11 cellular contexts compared by ENCODE assay signal in the genomic region with DNA sequence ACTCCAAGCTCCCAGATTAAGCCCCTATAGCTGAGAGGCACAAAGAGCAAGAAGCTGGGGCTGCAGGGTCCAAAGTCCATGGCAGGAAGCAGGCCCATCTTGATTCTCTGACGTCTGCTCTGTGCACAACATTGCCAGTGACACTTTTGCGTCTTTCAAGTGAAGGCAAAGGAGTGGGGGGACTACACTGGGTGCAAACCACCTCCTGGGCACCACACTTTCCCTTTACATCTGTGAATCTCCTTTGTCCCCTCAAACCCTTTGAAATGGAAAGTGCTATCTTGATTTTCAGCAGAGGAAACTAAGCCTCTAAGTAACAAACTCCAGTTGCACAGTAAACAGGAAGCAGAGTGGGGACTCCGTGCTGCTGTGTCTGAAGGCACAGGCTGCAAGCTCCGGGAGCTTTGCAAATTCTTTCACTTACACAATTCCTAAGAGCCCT.
A peak's percentile ranks its signal among the peaks of the same experiment; 100 is the strongest.
DNase-seq lines count a peak whose midpoint lies in the region; ATAC-seq, FAIRE-seq and TF ChIP-seq lines count a peak whose summit lies in the region.
"Had no signal": no experiment of that assay in that cellular context is flagged by ENCODE, and none has a peak within 500 bp of the region (broad histone marks: within the 10 kb centered on the region; RNA-seq: fewer than 3 reads in every experiment).

No MANE protein-coding gene starts in this region.

- no peaks in the 10 kb centered on the region for H3K36me3 Mint-ChIP-seq in osteocyte (ENCODE audit: unreplicated experiment)

- H3K4me3 ChIP-seq in adipocyte (ENCODE audit: low read length) (peak overlapping the region; percentile 47), HepG2 (replicated peaks in 1 of 3; ENCODE audit: insufficient read depth in 1 of 3, low read depth in 2 of 3, low read length in 3 of 3) (peak overlapping the region in 1 of 3 experiments; percentile 17; a peak in 1 of 6 replicates), upper lobe of right lung (no peak overlapping the region), WERI-Rb-1 (ENCODE audit: low read depth, low read length) (no peak overlapping the region)
- H3K4me3 ChIP-seq: GM23248 had no signal

- FAIRE-seq in HepG2 (lab: Jason Lieb, UNC): no peak

- BruUV-seq in HepG2 (replicated peaks; lab: Mats Ljungman, UMichigan): no TSS peak

- H3K79me2 ChIP-seq in HepG2 (ENCODE audit: insufficient read depth, low read length): no peaks in the 10 kb centered on the region

- H4K20me1 ChIP-seq in HepG2 (ENCODE audit: insufficient read depth, low read length): no peaks in the 10 kb centered on the region

- intact Hi-C loops in HepG2 (cut with micrococcal nuclease; ENCODE audit: unreplicated experiment): no loop called here
- intact Hi-C loops in upper lobe of right lung (cut with DNase I): no loop called here

- H3K27ac Mint-ChIP-seq in stimulated activated naive CD8-positive, alpha-beta T cell treated with anti-CD3 and anti-CD28 coated beads, Interleukin-15, amount 100 ng/mL, for 72 hours: peak overlapping the region; percentile 59 to 83
- H3K27ac Mint-ChIP-seq in osteocyte (ENCODE audit: unreplicated experiment): no peak overlapping the region

- H3K4me1 ChIP-seq in adipocyte (ENCODE audit: control insufficient read depth, insufficient read depth, low read length) (peaks cover 4% of the 10 kb centered on the region), HepG2 (ENCODE audit: insufficient read depth, low read length) (peaks cover 40% of the 10 kb centered on the region), upper lobe of right lung (peaks cover 5% of the 10 kb centered on the region)

- in situ Hi-C loops in HepG2 (cut with HindIII; ENCODE audit: extremely low pct_ligation_motif_present, low pct_unique_long_range_greater_than_20kb): no loop called here

- TF ChIP-seq POLR2A in HepG2 (IDR thresholded peaks at IDR 0.05; ENCODE audit: insufficient read depth in 1 of 2, low read depth in 2 of 2, low read length in 2 of 2): no peak

- CTCF ChIA-PET in HepG2 (lab: Yijun Ruan, JAX; ENCODE audit: low intra/inter-chr PET ratio, low total read pairs): no interaction called here

- H2AFZ ChIP-seq in HepG2 (ENCODE audit: low read length): peak overlapping the region; percentile 86
- H2AFZ ChIP-seq: GM23248 had no signal

- no peak for TF ChIP-seq RAD21 in HepG2 (CRISPR knock-in tag; IDR thresholded peaks at IDR 0.05)

- peak overlapping the region; percentile 55 for H3K4me2 ChIP-seq in HepG2 (ENCODE audit: low read depth, low read length)

- H3K27ac ChIP-seq in HepG2 (ENCODE audit: extremely low read length, insufficient read depth, low read length) (peak overlapping the region; percentile 53), upper lobe of right lung (peak overlapping the region; percentile 11), WERI-Rb-1 (no peak overlapping the region)
- H3K27ac ChIP-seq: GM23248 had no signal

- H3K9ac ChIP-seq in adipocyte (ENCODE audit: low read length) (no peak overlapping the region), HepG2 (ENCODE audit: insufficient read depth, low read depth, low read length) (peak overlapping the region; percentile 35; the same call in 1 of the 2 replicates)
- H3K9ac ChIP-seq: GM23248 had no signal

- POLR2A ChIA-PET in HepG2 (lab: Yijun Ruan, JAX): interaction anchor here (0.9 to 1.5 kb wide), 6 partner anchors 16 to 163 kb away, joined by 3 to 6 read pairs (median 4); no protein-coding TSS in a partner anchor

- no peak for TF ChIP-seq CTCF in HepG2 (CRISPR knock-in tag; IDR thresholded peaks at IDR 0.05)
- no peak for TF ChIP-seq CTCF in upper lobe of right lung (IDR thresholded peaks at IDR 0.05)
- no peak for TF ChIP-seq CTCF in osteocyte (IDR thresholded peaks at IDR 0.05)
- no peak for TF ChIP-seq CTCF in WERI-Rb-1 (IDR thresholded peaks at IDR 0.05; ENCODE audit: low read depth, low read length)

- 37% methylated on average over 3 of the region's 4 CpGs for WGBS in HepG2 (ENCODE audit: low lambda C conversion rate)

- TF ChIP-seq EP300 in HepG2 (IDR thresholded peaks at IDR 0.05; ENCODE audit: low read depth in 2 of 2, low read length in 2 of 2) (peak in 1 of 2 experiments; percentile 5; a peak in 1 of 4 replicates), HepG2 (CRISPR knock-in tag; IDR thresholded peaks at IDR 0.05; ENCODE audit: borderline replicate concordance) (no peak)

- no peak for ATAC-seq in stimulated activated naive CD8-positive, alpha-beta T cell treated with anti-CD3 and anti-CD28 coated beads, Interleukin-15, amount 100 ng/mL, for 72 hours
- no peak for ATAC-seq in stimulated activated naive CD8-positive, alpha-beta T cell treated with anti-CD3 and anti-CD28 coated beads, Interleukin-15, Interleukin-2, amounts not matched to agents 100 U/mL and 50 U/mL, for 24 hours
- ATAC-seq in HepG2 (peak; percentile 80), upper lobe of right lung (peak; percentile 60), GM21515 (IDR thresholded peaks at IDR 0.05; ENCODE audit: unreplicated experiment) (no peak)

- peak overlapping the region; percentile 19 to 21 for H3K4me3 Mint-ChIP-seq in stimulated activated naive CD8-positive, alpha-beta T cell treated with anti-CD3 and anti-CD28 coated beads, Interleukin-15, amount 100 ng/mL, for 72 hours
- H3K4me3 Mint-ChIP-seq in osteocyte (ENCODE audit: unreplicated experiment): no peak overlapping the region

- no peaks in the 10 kb centered on the region for H3K9me3 ChIP-seq in adipocyte (ENCODE audit: control insufficient read depth, low read length)
- no peaks in the 10 kb centered on the region for H3K9me3 ChIP-seq in HepG2 (ENCODE audit: low read length)
- no peaks in the 10 kb centered on the region for H3K9me3 ChIP-seq in upper lobe of right lung
- H3K9me3 ChIP-seq in WERI-Rb-1 (ENCODE audit: severe bottlenecking): no peaks in the 10 kb centered on the region

- H3K27me3 ChIP-seq in adipocyte (replicated peaks; ENCODE audit: control insufficient read depth, insufficient read depth, low read length): no peaks in the 10 kb centered on the region
- no peaks in the 10 kb centered on the region for H3K27me3 ChIP-seq in HepG2 (ENCODE audit: control insufficient read depth in 1 of 2, insufficient read depth in 2 of 2, low read length in 2 of 2)
- no peaks in the 10 kb centered on the region for H3K27me3 ChIP-seq in upper lobe of right lung
- no peaks in the 10 kb centered on the region for H3K27me3 ChIP-seq in WERI-Rb-1 (ENCODE audit: insufficient read depth, low read depth, severe bottlenecking)

- no peaks in the 10 kb centered on the region for H3K4me1 Mint-ChIP-seq in stimulated activated naive CD8-positive, alpha-beta T cell treated with anti-CD3 and anti-CD28 coated beads, Interleukin-15, amount 100 ng/mL, for 72 hours
- peaks cover 6% of the 10 kb centered on the region for H3K4me1 Mint-ChIP-seq in osteocyte (ENCODE audit: unreplicated experiment)

- H3K9me3 Mint-ChIP-seq in stimulated activated naive CD8-positive, alpha-beta T cell treated with anti-CD3 and anti-CD28 coated beads, Interleukin-15, amount 100 ng/mL, for 72 hours: peaks cover 13 to 19% of the 10 kb centered on the region in 2 donors
- H3K9me3 Mint-ChIP-seq in osteocyte (ENCODE audit: unreplicated experiment): no peaks in the 10 kb centered on the region

- H3K27me3 Mint-ChIP-seq in stimulated activated naive CD8-positive, alpha-beta T cell treated with anti-CD3 and anti-CD28 coated beads, Interleukin-15, amount 100 ng/mL, for 72 hours: no peaks in the 10 kb centered on the region
- no peaks in the 10 kb centered on the region for H3K27me3 Mint-ChIP-seq in osteocyte (ENCODE audit: unreplicated experiment)

- no peak for DNase-seq in stimulated activated naive CD8-positive, alpha-beta T cell treated with anti-CD3 and anti-CD28 coated beads, Interleukin-15, amount 100 ng/mL, for 72 hours
- DNase-seq in stimulated activated naive CD8-positive, alpha-beta T cell treated with anti-CD3 and anti-CD28 coated beads, Interleukin-15, Interleukin-2, amounts not matched to agents 100 U/mL and 50 U/mL, for 24 hours: no peak
- DNase-seq in adipocyte (ENCODE audit: low read depth) (peak; percentile 36), HepG2 (ENCODE audit: low spot score) (peak; percentile 23), upper lobe of right lung (no peak), osteocyte (ENCODE audit: extremely low spot score, unreplicated experiment) (no peak), WERI-Rb-1 (no peak)
- DNase-seq: activated CD8-positive, alpha-beta memory T cell treated with anti-CD3 and anti-CD28 coated beads for 24 hours; GM23248; NCI-H1930 had no signal

- H3K36me3 ChIP-seq in adipocyte (ENCODE audit: control insufficient read depth, insufficient read depth, low read length, severe bottlenecking) (no peaks in the 10 kb centered on the region), HepG2 (replicated peaks in 1 of 2; ENCODE audit: control insufficient read depth in 1 of 2, insufficient read depth in 2 of 2, low read length in 2 of 2) (no peaks in the 10 kb centered on the region), upper lobe of right lung (no peaks in the 10 kb centered on the region), WERI-Rb-1 (no peaks in the 10 kb centered on the region)

TF ChIP-seq in HepG2, 621 proteins besides CTCF, POLR2A, EP300 and RAD21 (continues in another document):
- TF ChIP-seq, protein P1, sequence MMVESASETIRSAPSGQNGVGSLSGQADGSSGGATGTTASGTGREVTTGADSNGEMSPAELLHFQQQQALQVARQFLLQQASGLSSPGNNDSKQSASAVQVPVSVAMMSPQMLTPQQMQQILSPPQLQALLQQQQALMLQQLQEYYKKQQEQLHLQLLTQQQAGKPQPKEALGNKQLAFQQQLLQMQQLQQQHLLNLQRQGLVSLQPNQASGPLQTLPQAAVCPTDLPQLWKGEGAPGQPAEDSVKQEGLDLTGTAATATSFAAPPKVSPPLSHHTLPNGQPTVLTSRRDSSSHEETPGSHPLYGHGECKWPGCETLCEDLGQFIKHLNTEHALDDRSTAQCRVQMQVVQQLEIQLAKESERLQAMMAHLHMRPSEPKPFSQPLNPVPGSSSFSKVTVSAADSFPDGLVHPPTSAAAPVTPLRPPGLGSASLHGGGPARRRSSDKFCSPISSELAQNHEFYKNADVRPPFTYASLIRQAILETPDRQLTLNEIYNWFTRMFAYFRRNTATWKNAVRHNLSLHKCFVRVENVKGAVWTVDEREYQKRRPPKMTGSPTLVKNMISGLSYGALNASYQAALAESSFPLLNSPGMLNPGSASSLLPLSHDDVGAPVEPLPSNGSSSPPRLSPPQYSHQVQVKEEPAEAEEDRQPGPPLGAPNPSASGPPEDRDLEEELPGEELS (CRISPR knock-in tag; IDR thresholded peaks at IDR 0.05): peak; percentile 40; the same call in 1 of the 2 replicates
- no peak for TF ChIP-seq ZNF101 (CRISPR knock-in tag; IDR thresholded peaks at IDR 0.05; ENCODE audit: borderline replicate concordance, low read depth)
- no peak for TF ChIP-seq TBP (CRISPR knock-in tag; IDR thresholded peaks at IDR 0.05)
- TF ChIP-seq ZFY (CRISPR knock-in tag; IDR thresholded peaks at IDR 0.05): peak; percentile 34; the same call in 1 of the 2 replicates

Comparison
In these comparisons a context has a peak if more than half of its experiments do, and no peak if none do; other contexts are left out.
1. ATAC-seq: peak in HepG2 (single experiment) and upper lobe of right lung (single experiment); none in stimulated activated naive CD8-positive, alpha-beta T cell treated with anti-CD3 and anti-CD28 coated beads, Interleukin-15, amount 100 ng/mL, for 72 hours (single experiment), stimulated activated naive CD8-positive, alpha-beta T cell treated with anti-CD3 and anti-CD28 coated beads, Interleukin-15, Interleukin-2, amounts not matched to agents 100 U/mL and 50 U/mL, for 24 hours (single experiment) and GM21515 (single experiment).
2. DNase-seq: peak in adipocyte (single experiment) and HepG2 (single experiment); none in stimulated activated naive CD8-positive, alpha-beta T cell treated with anti-CD3 and anti-CD28 coated beads, Interleukin-15, amount 100 ng/mL, for 72 hours (0 of 2), stimulated activated naive CD8-positive, alpha-beta T cell treated with anti-CD3 and anti-CD28 coated beads, Interleukin-15, Interleukin-2, amounts not matched to agents 100 U/mL and 50 U/mL, for 24 hours (single experiment), upper lobe of right lung (single experiment), osteocyte (single experiment) and WERI-Rb-1 (single experiment).